21 cellular contexts compared by ENCODE assay signal in the genomic region with DNA sequence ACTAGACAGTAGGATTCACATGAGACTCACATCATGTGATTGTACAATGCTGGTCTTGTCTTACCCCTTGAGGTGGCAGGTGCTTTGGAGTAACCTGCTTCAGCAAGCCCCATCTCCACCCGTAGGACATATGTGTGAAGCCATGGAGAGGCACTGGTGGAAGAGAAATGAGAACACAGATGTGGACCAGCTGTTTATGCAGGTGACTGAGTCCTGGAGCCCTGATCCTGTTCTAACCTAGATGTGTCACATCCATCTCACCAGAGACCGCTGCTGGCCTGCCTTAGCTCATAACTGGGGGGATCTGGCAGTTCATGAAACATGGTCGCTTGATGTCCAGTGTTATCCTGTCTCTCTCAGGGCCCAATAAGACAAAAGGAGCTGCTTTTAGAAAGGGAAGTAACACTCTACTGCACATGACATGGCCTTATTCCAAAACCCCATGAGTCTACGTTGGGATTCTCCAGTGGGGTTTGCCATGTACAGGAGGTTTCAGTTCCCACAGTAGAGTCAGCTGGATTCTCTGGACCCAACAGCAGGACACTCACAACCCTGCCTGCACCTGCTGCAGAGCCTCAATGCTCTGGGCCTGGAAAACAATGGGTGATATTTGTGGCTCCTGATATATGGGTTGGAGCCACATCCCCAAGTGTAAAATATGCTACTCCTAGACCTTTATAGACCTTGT.
"Had no signal": no experiment of that assay in that cellular context is flagged by ENCODE, and none has a peak within 500 bp of the region (broad histone marks: within the 10 kb centered on the region; RNA-seq: fewer than 3 reads in every experiment).

No MANE protein-coding gene starts in this region.

- H3K27ac ChIP-seq: dorsolateral prefrontal cortex, epithelial cell of prostate, foreskin keratinocyte, skin epidermis, tibial nerve, uterus had no signal

- H3K9me3 Mint-ChIP-seq: activated B cell treated with CpG ODN at 0.5 μM for 24 hours; activated CD4-positive, alpha-beta memory T cell treated with anti-CD3 and anti-CD28 coated beads for 36 hours; activated naive CD8-positive, alpha-beta T cell treated with anti-CD3 and anti-CD28 coated beads for 36 hours; endodermal cell; stimulated activated naive CD8-positive, alpha-beta T cell treated with anti-CD3 and anti-CD28 coated beads, Interleukin-15, Interleukin-2, amounts not matched to agents 100 ng/mL and 50 ng/mL, for 24 hours had no signal

- ATAC-seq: foreskin keratinocyte had no signal

- DNase-seq: activated B cell treated with CpG ODN at 0.5 μM for 24 hours; activated CD4-positive, alpha-beta memory T cell treated with anti-CD3 and anti-CD28 coated beads for 36 hours; activated CD4-positive, alpha-beta T cell treated with anti-CD3 and anti-CD28 coated beads for 4 hours; activated gamma-delta T cell treated with Interleukin-2 at 50 U/mL for 16 hours; activated naive CD8-positive, alpha-beta T cell treated with anti-CD3 and anti-CD28 coated beads for 36 hours; activated T-cell treated with anti-CD3 and anti-CD28 coated beads, Interleukin-2, amount 50 U/mL, for 48 hours; amniotic stem cell; dorsolateral prefrontal cortex; endodermal cell; foreskin keratinocyte; glutamatergic neuron; hippocampal formation; islet precursor cell; midbrain; occipital lobe; uterus had no signal

- H3K9me3 ChIP-seq: tibial nerve, uterus had no signal

- H3K4me3 ChIP-seq: dorsolateral prefrontal cortex, skin epidermis, tibial nerve, uterus had no signal

- H3K27me3 ChIP-seq: foreskin keratinocyte, tibial nerve, uterus had no signal

- H3K36me3 Mint-ChIP-seq: activated CD4-positive, alpha-beta memory T cell treated with anti-CD3 and anti-CD28 coated beads for 36 hours; activated naive CD8-positive, alpha-beta T cell treated with anti-CD3 and anti-CD28 coated beads for 36 hours had no signal

- H3K4me1 ChIP-seq: foreskin keratinocyte, tibial nerve, uterus had no signal

- H3K27ac Mint-ChIP-seq: activated B cell treated with CpG ODN at 0.5 μM for 24 hours; activated CD4-positive, alpha-beta memory T cell treated with anti-CD3 and anti-CD28 coated beads for 36 hours; activated naive CD8-positive, alpha-beta T cell treated with anti-CD3 and anti-CD28 coated beads for 36 hours; endodermal cell; progenitor cell of endocrine pancreas; stimulated activated naive CD8-positive, alpha-beta T cell treated with anti-CD3 and anti-CD28 coated beads, Interleukin-15, Interleukin-2, amounts not matched to agents 100 ng/mL and 50 ng/mL, for 24 hours had no signal

- H3K27me3 Mint-ChIP-seq: activated B cell treated with CpG ODN at 0.5 μM for 24 hours; activated CD4-positive, alpha-beta memory T cell treated with anti-CD3 and anti-CD28 coated beads for 36 hours; activated naive CD8-positive, alpha-beta T cell treated with anti-CD3 and anti-CD28 coated beads for 36 hours; stimulated activated naive CD8-positive, alpha-beta T cell treated with anti-CD3 and anti-CD28 coated beads, Interleukin-15, Interleukin-2, amounts not matched to agents 100 ng/mL and 50 ng/mL, for 24 hours had no signal

- H3K36me3 ChIP-seq: tibial nerve, uterus had no signal

- H3K4me1 Mint-ChIP-seq: activated naive CD8-positive, alpha-beta T cell treated with anti-CD3 and anti-CD28 coated beads for 36 hours; endodermal cell had no signal

- H3K4me3 Mint-ChIP-seq: activated B cell treated with CpG ODN at 0.5 μM for 24 hours; activated CD4-positive, alpha-beta memory T cell treated with anti-CD3 and anti-CD28 coated beads for 36 hours; activated naive CD8-positive, alpha-beta T cell treated with anti-CD3 and anti-CD28 coated beads for 36 hours; endodermal cell; stimulated activated naive CD8-positive, alpha-beta T cell treated with anti-CD3 and anti-CD28 coated beads, Interleukin-15, Interleukin-2, amounts not matched to agents 100 ng/mL and 50 ng/mL, for 24 hours had no signal
